Comparison of ENCODE assay signal across 32 cellular contexts in the genomic region with DNA sequence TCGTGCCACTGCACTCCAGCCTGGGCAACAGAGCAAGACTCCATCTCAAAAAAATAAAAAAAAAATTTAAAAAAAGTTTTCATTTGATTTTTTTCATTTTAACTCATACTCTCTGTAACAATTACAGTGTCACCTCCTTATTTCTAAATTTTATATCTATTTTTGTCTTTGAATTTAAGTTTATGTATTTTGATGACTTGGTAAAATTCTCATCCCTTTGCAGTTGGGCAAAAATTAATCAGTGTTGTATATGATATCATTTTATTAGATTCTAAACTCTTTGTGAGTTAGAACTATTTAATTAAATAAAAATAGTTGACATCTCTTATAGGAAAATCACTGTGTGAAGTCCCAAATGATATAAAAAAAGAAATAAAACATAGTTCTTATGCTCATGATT.
"Had no signal": no experiment of that assay in that cellular context is flagged by ENCODE, and none has a peak within 500 bp of the region (broad histone marks: within the 10 kb centered on the region; RNA-seq: fewer than 3 reads in every experiment).

No MANE protein-coding gene starts in this region.

- ATAC-seq: activated CD4-positive, alpha-beta T cell treated with anti-CD3 and anti-CD28 coated beads for 36 hours; activated CD4-positive, CD25-positive, alpha-beta regulatory T cell treated with anti-CD3 and anti-CD28 coated beads, Interleukin-2, amount 50 U/mL, for 24 hours; activated CD8-positive, alpha-beta memory T cell treated with anti-CD3 and anti-CD28 coated beads, Interleukin-2, amount 10 ng/mL, durations not matched to agents 7 days and 5 days; activated CD8-positive, alpha-beta T cell treated with anti-CD3 and anti-CD28 coated beads, Interleukin-2, amount 10 ng/mL, durations not matched to agents 7 days and 5 days; activated naive CD8-positive, alpha-beta T cell treated with anti-CD3 and anti-CD28 coated beads, Interleukin-2, amount 50 U/mL, for 24 hours; WTC11 had no signal

- DNase-seq: activated CD4-positive, alpha-beta memory T cell treated with anti-CD3 and anti-CD28 coated beads, Interleukin-2, amount 10 ng/mL, durations not matched to agents 7 days and 5 days; activated CD4-positive, alpha-beta T cell treated with anti-CD3 and anti-CD28 coated beads for 1 hour; activated CD4-positive, alpha-beta T cell treated with anti-CD3 and anti-CD28 coated beads for 36 hours; activated CD4-positive, alpha-beta T cell treated with anti-CD3 and anti-CD28 coated beads for 48 hours; activated CD4-positive, alpha-beta T cell treated with anti-CD3 and anti-CD28 coated beads, Interleukin-2, amount 10 ng/mL, durations not matched to agents 7 days and 5 days; activated CD4-positive, alpha-beta T cell treated with anti-CD3 and anti-CD28 coated beads, Interleukin-2, amount 50 U/mL, for 48 hours; activated CD4-positive, CD25-positive, alpha-beta regulatory T cell; activated CD8-positive, alpha-beta memory T cell treated with anti-CD3 and anti-CD28 coated beads for 24 hours; activated CD8-positive, alpha-beta memory T cell treated with anti-CD3 and anti-CD28 coated beads, Interleukin-2, amount 10 ng/mL, durations not matched to agents 7 days and 5 days; activated CD8-positive, alpha-beta memory T cell treated with anti-CD3 and anti-CD28 coated beads, Interleukin-2, amount 50 U/mL, for 48 hours; activated CD8-positive, alpha-beta T cell treated with anti-CD3 and anti-CD28 coated beads, Interleukin-2, amount 10 ng/mL, durations not matched to agents 7 days and 5 days; activated effector memory CD4-positive, alpha-beta T cell treated with Interleukin-2 at 50 U/mL for 16 hours; activated gamma-delta T cell; activated naive CD4-positive, alpha-beta T cell treated with anti-CD3 and anti-CD28 coated beads, Interleukin-2, amount 10 ng/mL, durations not matched to agents 7 days and 5 days; activated naive CD4-positive, alpha-beta T cell treated with Interleukin-2 at 50 U/mL for 16 hours; activated naive CD8-positive, alpha-beta T cell treated with anti-CD3 and anti-CD28 coated beads, Interleukin-2, amount 10 ng/mL, durations not matched to agents 7 days and 5 days; activated naive CD8-positive, alpha-beta T cell treated with anti-CD3 and anti-CD28 coated beads, Interleukin-2, amount 50 U/mL, for 24 hours; activated T-cell treated with anti-CD3 and anti-CD28 coated beads, Interleukin-2, amount 50 U/mL, for 24 hours; activated T-cell treated with anti-CD3 and anti-CD28 coated beads, Interleukin-2, amount 50 U/mL, for 48 hours; amygdala; anterior cingulate cortex; caudate nucleus; cerebellar nuclear complex; T-helper 2 cell; T-helper 9 cell; WERI-Rb-1 had no signal

- H3K4me1 ChIP-seq: ascending aorta had no signal

- H3K27me3 ChIP-seq: ascending aorta, cardiac muscle cell had no signal

- H3K27ac ChIP-seq: ascending aorta, cardiac muscle cell, WERI-Rb-1 had no signal

- H3K9me3 ChIP-seq: ascending aorta had no signal

- FAIRE-seq: bronchial epithelial cell, TTC549 had no signal

- H3K36me3 ChIP-seq: ascending aorta, cardiac muscle cell, WERI-Rb-1 had no signal

- H3K4me3 ChIP-seq: ascending aorta, cardiac muscle cell had no signal
